1 cellular context compared by ENCODE assay signal in the genomic region with DNA sequence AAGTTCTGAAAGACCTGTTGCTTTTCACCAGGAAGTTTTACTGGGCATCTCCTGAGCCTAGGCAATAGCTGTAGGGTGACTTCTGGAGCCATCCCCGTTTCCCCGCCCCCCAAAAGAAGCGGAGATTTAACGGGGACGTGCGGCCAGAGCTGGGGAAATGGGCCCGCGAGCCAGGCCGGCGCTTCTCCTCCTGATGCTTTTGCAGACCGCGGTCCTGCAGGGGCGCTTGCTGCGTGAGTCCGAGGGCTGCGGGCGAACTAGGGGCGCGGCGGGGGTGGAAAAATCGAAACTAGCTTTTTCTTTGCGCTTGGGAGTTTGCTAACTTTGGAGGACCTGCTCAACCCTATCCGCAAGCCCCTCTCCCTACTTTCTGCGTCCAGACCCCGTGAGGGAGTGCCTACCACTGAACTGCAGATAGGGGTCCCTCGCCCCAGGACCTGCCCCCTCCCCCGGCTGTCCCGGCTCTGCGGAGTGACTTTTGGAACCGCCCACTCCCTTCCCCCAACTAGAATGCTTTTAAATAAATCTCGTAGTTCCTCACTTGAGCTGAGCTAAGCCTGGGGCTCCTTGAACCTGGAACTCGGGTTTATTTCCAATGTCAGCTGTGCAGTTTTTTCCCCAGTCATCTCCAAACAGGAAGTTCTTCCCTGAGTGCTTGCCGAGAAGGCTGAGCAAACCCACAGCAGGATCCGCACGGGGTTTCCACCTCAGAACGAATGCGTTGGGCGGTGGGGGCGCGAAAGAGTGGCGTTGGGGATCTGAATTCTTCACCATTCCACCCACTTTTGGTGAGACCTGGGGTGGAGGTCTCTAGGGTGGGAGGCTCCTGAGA.
TF ChIP-seq lines count a peak whose summit lies in the region.

A gene with protein sequence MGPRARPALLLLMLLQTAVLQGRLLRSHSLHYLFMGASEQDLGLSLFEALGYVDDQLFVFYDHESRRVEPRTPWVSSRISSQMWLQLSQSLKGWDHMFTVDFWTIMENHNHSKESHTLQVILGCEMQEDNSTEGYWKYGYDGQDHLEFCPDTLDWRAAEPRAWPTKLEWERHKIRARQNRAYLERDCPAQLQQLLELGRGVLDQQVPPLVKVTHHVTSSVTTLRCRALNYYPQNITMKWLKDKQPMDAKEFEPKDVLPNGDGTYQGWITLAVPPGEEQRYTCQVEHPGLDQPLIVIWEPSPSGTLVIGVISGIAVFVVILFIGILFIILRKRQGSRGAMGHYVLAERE (plus strand): TSS at position 146 of the 832 bp plus-strand sequence. CDS start 12 bp downstream, at position 158.

TF ChIP-seq in H1, 55 proteins besides CTCF, POLR2A, EP300 and RAD21:
- TF ChIP-seq KDM1A (IDR thresholded peaks at IDR 0.05; ENCODE audit: borderline replicate concordance, low read length) (no peak), SAP30 (IDR thresholded peaks at IDR 0.05; ENCODE audit: insufficient read depth, insufficient replicate concordance, low read length) (no peak), FOSL1 (IDR thresholded peaks at IDR 0.05; ENCODE audit: insufficient read depth, low read depth, low read length) (no peak), GABPA (IDR thresholded peaks at IDR 0.05; ENCODE audit: borderline replicate concordance, insufficient read depth, low read length) (no peak), POLR2AphosphoS5 (IDR thresholded peaks at IDR 0.05; ENCODE audit: low read depth, low read length) (0 out of 2 replicates have a peak, but pooled peaks have one; percentile 23), TAF1 (IDR thresholded peaks at IDR 0.05; ENCODE audit: low read depth, low read length) (peak; percentile 48; the same call in 1 of the 2 replicates), ASH2L (IDR thresholded peaks at IDR 0.05; ENCODE audit: low read length) (peak; percentile 85), RNF2 (IDR thresholded peaks at IDR 0.05; ENCODE audit: borderline replicate concordance, low read depth, low read length, missing control alignments, poor library complexity, severe bottlenecking) (no peak), KDM4A (IDR thresholded peaks at IDR 0.05; ENCODE audit: low read depth, low read length, severe bottlenecking) (peak; percentile 61), CBX8 (IDR thresholded peaks at IDR 0.05; ENCODE audit: borderline replicate concordance, low read depth, low read length) (no peak), JUND (IDR thresholded peaks at IDR 0.05; ENCODE audit: low read length) (no peak), YY1 (IDR thresholded peaks at IDR 0.05; ENCODE audit: low read depth, low read length) (no peak), CHD2 (IDR thresholded peaks at IDR 0.05; ENCODE audit: low read length) (no peak), SIN3A (conservative IDR thresholded peaks at IDR 0.05 in 1 of 2, IDR thresholded peaks at IDR 0.05 in 1 of 2; ENCODE audit: low read depth in 1 of 2, low read length in 2 of 2) (no peak), SIX5 (IDR thresholded peaks at IDR 0.05; ENCODE audit: low read depth, low read length) (no peak), TAF7 (optimal IDR thresholded peaks at IDR 0.05; ENCODE audit: borderline replicate concordance, low read depth, low read length) (no peak), TBP (IDR thresholded peaks at IDR 0.05; ENCODE audit: low read depth, low read length) (peak; percentile 9; the same call in 1 of the 2 replicates), BCL11A (IDR thresholded peaks at IDR 0.05; ENCODE audit: low read depth in 2 of 2, low read length in 2 of 2) (no peak), RXRA (IDR thresholded peaks at IDR 0.05; ENCODE audit: insufficient read depth, low read depth, low read length) (no peak), RBBP5 (IDR thresholded peaks at IDR 0.05; ENCODE audit: borderline replicate concordance, low read depth, low read length) (0 out of 2 replicates have a peak, but pooled peaks have one; percentile 36), JUN (IDR thresholded peaks at IDR 0.05; ENCODE audit: low read depth, low read length) (no peak)
- TF ChIP-seq, protein P1, sequence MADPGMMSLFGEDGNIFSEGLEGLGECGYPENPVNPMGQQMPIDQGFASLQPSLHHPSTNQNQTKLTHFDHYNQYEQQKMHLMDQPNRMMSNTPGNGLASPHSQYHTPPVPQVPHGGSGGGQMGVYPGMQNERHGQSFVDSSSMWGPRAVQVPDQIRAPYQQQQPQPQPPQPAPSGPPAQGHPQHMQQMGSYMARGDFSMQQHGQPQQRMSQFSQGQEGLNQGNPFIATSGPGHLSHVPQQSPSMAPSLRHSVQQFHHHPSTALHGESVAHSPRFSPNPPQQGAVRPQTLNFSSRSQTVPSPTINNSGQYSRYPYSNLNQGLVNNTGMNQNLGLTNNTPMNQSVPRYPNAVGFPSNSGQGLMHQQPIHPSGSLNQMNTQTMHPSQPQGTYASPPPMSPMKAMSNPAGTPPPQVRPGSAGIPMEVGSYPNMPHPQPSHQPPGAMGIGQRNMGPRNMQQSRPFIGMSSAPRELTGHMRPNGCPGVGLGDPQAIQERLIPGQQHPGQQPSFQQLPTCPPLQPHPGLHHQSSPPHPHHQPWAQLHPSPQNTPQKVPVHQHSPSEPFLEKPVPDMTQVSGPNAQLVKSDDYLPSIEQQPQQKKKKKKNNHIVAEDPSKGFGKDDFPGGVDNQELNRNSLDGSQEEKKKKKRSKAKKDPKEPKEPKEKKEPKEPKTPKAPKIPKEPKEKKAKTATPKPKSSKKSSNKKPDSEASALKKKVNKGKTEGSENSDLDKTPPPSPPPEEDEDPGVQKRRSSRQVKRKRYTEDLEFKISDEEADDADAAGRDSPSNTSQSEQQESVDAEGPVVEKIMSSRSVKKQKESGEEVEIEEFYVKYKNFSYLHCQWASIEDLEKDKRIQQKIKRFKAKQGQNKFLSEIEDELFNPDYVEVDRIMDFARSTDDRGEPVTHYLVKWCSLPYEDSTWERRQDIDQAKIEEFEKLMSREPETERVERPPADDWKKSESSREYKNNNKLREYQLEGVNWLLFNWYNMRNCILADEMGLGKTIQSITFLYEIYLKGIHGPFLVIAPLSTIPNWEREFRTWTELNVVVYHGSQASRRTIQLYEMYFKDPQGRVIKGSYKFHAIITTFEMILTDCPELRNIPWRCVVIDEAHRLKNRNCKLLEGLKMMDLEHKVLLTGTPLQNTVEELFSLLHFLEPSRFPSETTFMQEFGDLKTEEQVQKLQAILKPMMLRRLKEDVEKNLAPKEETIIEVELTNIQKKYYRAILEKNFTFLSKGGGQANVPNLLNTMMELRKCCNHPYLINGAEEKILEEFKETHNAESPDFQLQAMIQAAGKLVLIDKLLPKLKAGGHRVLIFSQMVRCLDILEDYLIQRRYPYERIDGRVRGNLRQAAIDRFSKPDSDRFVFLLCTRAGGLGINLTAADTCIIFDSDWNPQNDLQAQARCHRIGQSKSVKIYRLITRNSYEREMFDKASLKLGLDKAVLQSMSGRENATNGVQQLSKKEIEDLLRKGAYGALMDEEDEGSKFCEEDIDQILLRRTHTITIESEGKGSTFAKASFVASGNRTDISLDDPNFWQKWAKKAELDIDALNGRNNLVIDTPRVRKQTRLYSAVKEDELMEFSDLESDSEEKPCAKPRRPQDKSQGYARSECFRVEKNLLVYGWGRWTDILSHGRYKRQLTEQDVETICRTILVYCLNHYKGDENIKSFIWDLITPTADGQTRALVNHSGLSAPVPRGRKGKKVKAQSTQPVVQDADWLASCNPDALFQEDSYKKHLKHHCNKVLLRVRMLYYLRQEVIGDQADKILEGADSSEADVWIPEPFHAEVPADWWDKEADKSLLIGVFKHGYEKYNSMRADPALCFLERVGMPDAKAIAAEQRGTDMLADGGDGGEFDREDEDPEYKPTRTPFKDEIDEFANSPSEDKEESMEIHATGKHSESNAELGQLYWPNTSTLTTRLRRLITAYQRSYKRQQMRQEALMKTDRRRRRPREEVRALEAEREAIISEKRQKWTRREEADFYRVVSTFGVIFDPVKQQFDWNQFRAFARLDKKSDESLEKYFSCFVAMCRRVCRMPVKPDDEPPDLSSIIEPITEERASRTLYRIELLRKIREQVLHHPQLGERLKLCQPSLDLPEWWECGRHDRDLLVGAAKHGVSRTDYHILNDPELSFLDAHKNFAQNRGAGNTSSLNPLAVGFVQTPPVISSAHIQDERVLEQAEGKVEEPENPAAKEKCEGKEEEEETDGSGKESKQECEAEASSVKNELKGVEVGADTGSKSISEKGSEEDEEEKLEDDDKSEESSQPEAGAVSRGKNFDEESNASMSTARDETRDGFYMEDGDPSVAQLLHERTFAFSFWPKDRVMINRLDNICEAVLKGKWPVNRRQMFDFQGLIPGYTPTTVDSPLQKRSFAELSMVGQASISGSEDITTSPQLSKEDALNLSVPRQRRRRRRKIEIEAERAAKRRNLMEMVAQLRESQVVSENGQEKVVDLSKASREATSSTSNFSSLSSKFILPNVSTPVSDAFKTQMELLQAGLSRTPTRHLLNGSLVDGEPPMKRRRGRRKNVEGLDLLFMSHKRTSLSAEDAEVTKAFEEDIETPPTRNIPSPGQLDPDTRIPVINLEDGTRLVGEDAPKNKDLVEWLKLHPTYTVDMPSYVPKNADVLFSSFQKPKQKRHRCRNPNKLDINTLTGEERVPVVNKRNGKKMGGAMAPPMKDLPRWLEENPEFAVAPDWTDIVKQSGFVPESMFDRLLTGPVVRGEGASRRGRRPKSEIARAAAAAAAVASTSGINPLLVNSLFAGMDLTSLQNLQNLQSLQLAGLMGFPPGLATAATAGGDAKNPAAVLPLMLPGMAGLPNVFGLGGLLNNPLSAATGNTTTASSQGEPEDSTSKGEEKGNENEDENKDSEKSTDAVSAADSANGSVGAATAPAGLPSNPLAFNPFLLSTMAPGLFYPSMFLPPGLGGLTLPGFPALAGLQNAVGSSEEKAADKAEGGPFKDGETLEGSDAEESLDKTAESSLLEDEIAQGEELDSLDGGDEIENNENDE (IDR thresholded peaks at IDR 0.05; ENCODE audit: insufficient replicate concordance, low read length) = no peak
- TF ChIP-seq, protein P2, sequence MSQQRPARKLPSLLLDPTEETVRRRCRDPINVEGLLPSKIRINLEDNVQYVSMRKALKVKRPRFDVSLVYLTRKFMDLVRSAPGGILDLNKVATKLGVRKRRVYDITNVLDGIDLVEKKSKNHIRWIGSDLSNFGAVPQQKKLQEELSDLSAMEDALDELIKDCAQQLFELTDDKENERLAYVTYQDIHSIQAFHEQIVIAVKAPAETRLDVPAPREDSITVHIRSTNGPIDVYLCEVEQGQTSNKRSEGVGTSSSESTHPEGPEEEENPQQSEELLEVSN (IDR thresholded peaks at IDR 0.05) = no peak
TF ChIP-seq in H1: peak in this region for 6.
